ENCODE assay signal across 2 cellular contexts in genomic region chr2:195859513-195859912, GRCh38.
TF ChIP-seq lines count a peak whose summit lies in the region.

No MANE protein-coding gene starts in this region.

TF ChIP-seq in HepG2, 621 proteins besides CTCF, POLR2A, EP300 and RAD21:
- TF ChIP-seq ZNF383 (CRISPR knock-in tag; IDR thresholded peaks at IDR 0.05; ENCODE audit: borderline replicate concordance), result no peak
- peak; percentile 71 for TF ChIP-seq MAFF (IDR thresholded peaks at IDR 0.05; ENCODE audit: low read depth, low read length)
- TF ChIP-seq MAFK (conservative IDR thresholded peaks at IDR 0.05 in 1 of 2, IDR thresholded peaks at IDR 0.05 in 1 of 2; ENCODE audit: low read length in 2 of 2), result peak; percentile 69 to 74

TF ChIP-seq in K562, 482 proteins besides CTCF, POLR2A, EP300 and RAD21:
- peak; percentile 16; the same call in 1 of the 2 replicates for TF ChIP-seq C11orf30 (IDR thresholded peaks at IDR 0.05; ENCODE audit: low read depth)
- no peak for TF ChIP-seq YY1 (IDR thresholded peaks at IDR 0.05; ENCODE audit: borderline replicate concordance in 1 of 3, control insufficient read depth in 1 of 3, extremely low read depth in 1 of 3, insufficient read depth in 3 of 3, insufficient read length in 1 of 3, insufficient replicate concordance in 2 of 3, low read depth in 1 of 3, low read length in 2 of 3)
- peak; percentile 42; the same call in 1 of the 2 replicates for TF ChIP-seq ZNF316 (IDR thresholded peaks at IDR 0.05)
